Comparison of ENCODE assay signal across 25 cellular contexts in the genomic region with DNA sequence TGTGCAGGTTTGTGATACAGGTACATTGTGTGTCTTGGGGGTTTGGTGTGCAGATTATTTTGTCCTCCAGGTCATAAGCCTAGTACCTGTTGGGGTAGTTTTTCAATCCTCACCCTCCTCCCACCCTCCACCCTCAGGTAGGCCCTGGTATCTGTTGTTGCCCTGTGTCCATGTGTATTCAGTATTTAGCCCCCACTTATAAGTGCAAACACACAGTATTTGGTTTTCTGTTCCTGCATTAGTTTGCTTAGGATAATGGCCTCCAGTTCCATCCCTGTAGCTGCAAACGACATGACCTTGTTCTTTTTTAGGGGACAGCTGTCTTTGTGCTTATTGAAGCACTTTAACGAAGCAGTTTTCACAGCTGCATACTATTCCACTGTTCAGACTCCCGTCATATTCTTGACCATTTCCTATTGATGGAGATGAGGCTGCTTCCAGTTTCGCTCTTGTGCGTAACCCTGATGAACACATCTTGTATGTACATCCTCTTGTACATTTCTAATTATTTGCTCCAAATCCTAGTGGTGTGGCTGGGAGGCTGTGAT. TPM values are rescaled to one million over a fixed set of nuclear protein-coding genes. Genes with fewer than 3 reads are reported as not detected.
"Had no signal": no experiment of that assay in that cellular context is flagged by ENCODE, and none has a peak within 500 bp of the region (broad histone marks: within the 10 kb centered on the region; RNA-seq: fewer than 3 reads in every experiment).

No MANE protein-coding gene starts in this region.

- ATAC-seq: PC-3 had no signal

- H3K36me3 ChIP-seq: SJSA1 had no signal

- DNase-seq: IMR-90; NCI-H1092; NCI-H1105 treated with DMSO at 0.1 percent for 48 hours; NCI-H1417 treated with DMSO at 0.1 percent for 48 hours; NCI-H146; NCI-H1694 treated with DMSO at 0.1 percent for 48 hours; NCI-H1930; NCI-H2081; NCI-H2107; NCI-H2227 treated with DMSO at 0.1 percent for 48 hours; NCI-H446; NCI-H524 treated with DMSO at 0.1 percent for 48 hours; NCI-H69; NCI-H82; NK-92 treated with Interleukin-12 subunit alpha and Interleukin-12 subunit beta, amount 100 ng/mL, for 24 hours; PC-3; Right ventricle myocardium superior; SIG-M5; T-helper 2 cell had no signal

- H3K9me3 ChIP-seq: SJSA1 had no signal

- H3K27me3 ChIP-seq: SJSA1 had no signal

- H3K4me1 ChIP-seq: SJSA1 had no signal

- H3K27ac ChIP-seq: SJSA1, SK-N-MC had no signal

- H3K4me3 ChIP-seq: SJSA1, SK-N-MC had no signal

RNA-seq across cellular contexts. Expression of gene NKX1-2, which starts 59.1 kb away (rescaled TPM):
- total RNA-seq: HT-29; IMR-90; LHCN-M2; OCI-LY7; Right ventricle myocardium superior; SJSA1; T-helper 1 cell treated with Interleukin-12 subunit alpha and Interleukin-12 subunit beta and Interleukin-4 antibody, amounts not matched to agents 30 ng/mL and 1 ng/mL, for 36 hours had no signal
- polyA plus RNA-seq: IMR-90 had no signal
